ENCODE assay signal across 1 cellular context in genomic region chr3:40524571-40525285, GRCh38.
A peak's percentile ranks its signal among the peaks of the same experiment; 100 is the strongest.
TF ChIP-seq lines count a peak whose summit lies in the region.

TSS of gene ZNF621 (plus strand) at chr3:40524960. CDS start at chr3:40525841, 881 bp downstream.

TF ChIP-seq in K562, 482 proteins besides CTCF, POLR2A, EP300 and RAD21 (continued from another document and continues in another):
- no peak for TF ChIP-seq ZNF518B (CRISPR knock-in tag; IDR thresholded peaks at IDR 0.05)
- no peak for TF ChIP-seq BACH1 (tag; IDR thresholded peaks at IDR 0.05)
- TF ChIP-seq XRCC3 (IDR thresholded peaks at IDR 0.05), result no peak
- TF ChIP-seq MNT (conservative IDR thresholded peaks at IDR 0.05), result peak; percentile 67 to 88
- TF ChIP-seq ZNF707 (CRISPR knock-in tag; conservative IDR thresholded peaks at IDR 0.05), result no peak
- no peak for TF ChIP-seq ZSCAN29 (IDR thresholded peaks at IDR 0.05)
- TF ChIP-seq KLF1 (tag; IDR thresholded peaks at IDR 0.05), result peak; percentile 91
- TF ChIP-seq CBFB (CRISPR knock-in tag; IDR thresholded peaks at IDR 0.05), result peak; percentile 79; the same call in 1 of the 2 replicates
- no peak for TF ChIP-seq IRF9 (tag; IDR thresholded peaks at IDR 0.05)
- TF ChIP-seq TFE3 (CRISPR knock-in tag; IDR thresholded peaks at IDR 0.05), result no peak
- no peak for TF ChIP-seq NCOA2 (IDR thresholded peaks at IDR 0.05; ENCODE audit: partially characterized antibody in 2 of 2)
- TF ChIP-seq RREB1 (CRISPR knock-in tag; IDR thresholded peaks at IDR 0.05), result peak; percentile 72; the same call in 1 of the 2 replicates
- no peak for TF ChIP-seq COPS2 (conservative IDR thresholded peaks at IDR 0.05)
- no peak for TF ChIP-seq FOXO4 (CRISPR knock-in tag; IDR thresholded peaks at IDR 0.05)
- no peak for TF ChIP-seq ZNF124 (CRISPR knock-in tag; IDR thresholded peaks at IDR 0.05)
- no peak for TF ChIP-seq ADNP (tag; IDR thresholded peaks at IDR 0.05)
- TF ChIP-seq ZNF431 (CRISPR knock-in tag; IDR thresholded peaks at IDR 0.05), result peak; percentile 57
- peak; percentile 100 for TF ChIP-seq POLR2G (IDR thresholded peaks at IDR 0.05; ENCODE audit: low read depth, low read length)
- TF ChIP-seq MXD1 (CRISPR knock-in tag; IDR thresholded peaks at IDR 0.05; ENCODE audit: borderline replicate concordance, poor library complexity, severe bottlenecking), result peak; percentile 45
- TF ChIP-seq BRF2 (IDR thresholded peaks at IDR 0.05; ENCODE audit: borderline replicate concordance, insufficient read depth, insufficient read length), result no peak
- TF ChIP-seq C11orf30 (IDR thresholded peaks at IDR 0.05; ENCODE audit: low read depth), result peak; percentile 64
- TF ChIP-seq KDM5B (IDR thresholded peaks at IDR 0.05; ENCODE audit: insufficient replicate concordance, low read depth, low read length), result peak; percentile 98
- peak; percentile 99 for TF ChIP-seq GTF2E2 (tag; IDR thresholded peaks at IDR 0.05)
- peak; percentile 53; the same call in 1 of the 2 replicates for TF ChIP-seq ZNF212 (CRISPR knock-in tag; IDR thresholded peaks at IDR 0.05)
- 0 out of 2 replicates have a peak, but pooled peaks have one; percentile 53 for TF ChIP-seq TCF7 (IDR thresholded peaks at IDR 0.05; ENCODE audit: borderline replicate concordance)
- peak; percentile 99 for TF ChIP-seq RBBP5 (IDR thresholded peaks at IDR 0.05; ENCODE audit: borderline replicate concordance, insufficient read depth, low read length, poor library complexity, severe bottlenecking)
- peak; percentile 20; the same call in 1 of the 2 replicates for TF ChIP-seq ZNF316 (IDR thresholded peaks at IDR 0.05)
